ENCODE assay signal across 1 cellular context in the genomic region with DNA sequence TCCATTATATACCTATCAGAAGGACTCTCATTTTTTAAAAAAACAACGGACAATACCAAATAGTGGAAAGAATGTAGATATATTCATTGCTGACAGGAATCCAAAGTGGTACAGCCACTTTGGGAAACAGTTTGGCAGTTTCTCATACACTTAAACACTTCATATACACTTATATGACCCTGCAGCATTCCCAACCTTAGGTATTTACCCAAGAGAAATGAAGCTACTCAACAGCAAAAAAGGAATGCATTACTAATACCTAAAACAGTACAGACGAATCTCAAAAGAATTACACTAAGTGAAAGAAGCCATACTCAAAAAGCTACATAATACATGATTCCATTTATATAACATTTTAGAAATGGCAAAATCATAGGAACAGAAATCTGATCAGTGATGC.
TF ChIP-seq lines count a peak whose summit lies in the region.

No MANE protein-coding gene starts in this region.

TF ChIP-seq in IMR-90, 13 proteins besides CTCF, POLR2A, EP300 and RAD21:
- no peak for TF ChIP-seq CHD1 (IDR thresholded peaks at IDR 0.05; ENCODE audit: low read depth, low read length)
- no peak for TF ChIP-seq MAFK (IDR thresholded peaks at IDR 0.05; ENCODE audit: low read depth, low read length)
TF ChIP-seq in IMR-90: peak in this region for 0.
